Comparison of ENCODE assay signal across 8 cellular contexts in the genomic region with DNA sequence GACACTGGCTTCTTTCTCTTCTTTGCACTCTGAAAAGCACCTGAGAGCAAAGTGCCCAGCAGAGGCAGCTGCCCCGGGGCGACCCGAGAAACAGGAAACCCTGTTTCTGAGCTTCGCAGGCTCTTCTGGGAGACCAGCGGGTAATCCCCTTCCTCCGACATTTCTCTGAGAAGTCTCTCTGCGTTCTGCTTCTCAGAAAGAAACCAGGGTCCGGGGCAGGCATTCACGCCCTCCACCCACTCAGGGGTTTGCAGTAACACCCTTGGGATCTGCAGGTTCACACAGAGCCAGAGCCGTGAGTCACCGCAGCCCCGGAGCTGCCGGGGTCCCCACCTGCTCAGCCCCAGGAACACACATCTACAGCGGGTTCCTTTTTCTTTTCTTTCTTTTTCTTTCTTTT.
DNase-seq lines count a peak whose midpoint lies in the region; ATAC-seq and TF ChIP-seq lines count a peak whose summit lies in the region.

No MANE protein-coding gene starts in this region.

- H3K4me3 Mint-ChIP-seq in naive thymus-derived CD4-positive, alpha-beta T cell: peak overlapping the region; percentile 83 to 96 (median 92)

- CTCF ChIA-PET in naive thymus-derived CD4-positive, alpha-beta T cell (lab: Charles Lee): interaction anchor here (0.7 to 1.3 kb wide), 8 partner anchors 15 to 300 kb away, joined by 3 to 5 read pairs (median 4); partner anchors contain the start of gene GADD45B

- peak overlapping the region; percentile 92 to 99 (median 98) for H3K27ac Mint-ChIP-seq in naive thymus-derived CD4-positive, alpha-beta T cell

- H4K20me1 ChIP-seq in BLaER1 treated with 17β-estradiol and CSF1 and Interleukin-3, amounts not matched to agents 10 nM and 100 nM: peaks cover 0 to 91% (median 42%) of the 10 kb centered on the region in 11 experiments; a peak in 17 of 22 replicates

- ATAC-seq in GM19452 (IDR thresholded peaks at IDR 0.05; ENCODE audit: unreplicated experiment) (peak; percentile 70), HG03565 (IDR thresholded peaks at IDR 0.05; ENCODE audit: unreplicated experiment) (peak; percentile 62)
- peak; percentile 93 for ATAC-seq in naive thymus-derived CD4-positive, alpha-beta T cell

- peak overlapping the region; percentile 65 to 96 (median 88) for H3K4me2 ChIP-seq in BLaER1 treated with 17β-estradiol and CSF1 and Interleukin-3, amounts not matched to agents 10 nM and 100 nM

- H3K9ac ChIP-seq in BLaER1 treated with 17β-estradiol and CSF1 and Interleukin-3, amounts not matched to agents 10 nM and 100 nM: peak overlapping the region; percentile 35 to 70 (median 56); a peak in 18 of 22 replicates

- peak; percentile 60 for DNase-seq in activated T-cell treated with anti-CD3 and anti-CD28 coated beads for 48 hours (ENCODE audit: low read depth)
- peak; percentile 38 to 78 (median 71) for DNase-seq in naive thymus-derived CD4-positive, alpha-beta T cell
- no peak for DNase-seq in NCI-H526 treated with DMSO at 0.1 percent for 48 hours (lab: John Stamatoyannopoulos, UW)
- no peak for DNase-seq in testis
- DNase-seq in nucleus accumbens (lab: John Stamatoyannopoulos, UW): no peak

- POLR2A ChIA-PET in naive thymus-derived CD4-positive, alpha-beta T cell (lab: Charles Lee): interaction anchor here (0.5 to 2.8 kb wide), 19 partner anchors 8 to 844 kb away, joined by 3 to 74 read pairs (median 5); partner anchors contain the start of gene GADD45B

- H3K9me3 ChIP-seq in BLaER1 treated with 17β-estradiol and CSF1 and Interleukin-3, amounts not matched to agents 10 nM and 100 nM (replicated peaks in 1 of 11): no peaks in the 10 kb centered on the region
- no peaks in the 10 kb centered on the region for H3K9me3 ChIP-seq in naive thymus-derived CD4-positive, alpha-beta T cell (ENCODE audit: control insufficient read depth in 2 of 3, low read length in 3 of 3)
- H3K9me3 ChIP-seq in testis: no peaks in the 10 kb centered on the region

- intact Hi-C loops in naive thymus-derived CD4-positive, alpha-beta T cell (cut with micrococcal nuclease): loop anchor here (1.0 to 5.0 kb wide), 8 partner anchors 9 to 84 kb away; no protein-coding TSS in a partner anchor
- intact Hi-C loops in testis (cut with DNase I; ENCODE audit: low total_unique reads): no loop called here

- TF ChIP-seq POLR2A in testis (IDR thresholded peaks at IDR 0.05): no peak

- peaks cover 43 to 88% (median 70%) of the 10 kb centered on the region in 10 experiments for H3K4me1 ChIP-seq in BLaER1 treated with 17β-estradiol and CSF1 and Interleukin-3, amounts not matched to agents 10 nM and 100 nM
- peaks cover 8 to 11% of the 10 kb centered on the region in 2 donors for H3K4me1 ChIP-seq in naive thymus-derived CD4-positive, alpha-beta T cell (ENCODE audit: control insufficient read depth in 2 of 2, insufficient read depth in 2 of 2, low read length in 2 of 2)
- H3K4me1 ChIP-seq in testis: no peaks in the 10 kb centered on the region

- H3K27me3 ChIP-seq in BLaER1 treated with 17β-estradiol and CSF1 and Interleukin-3, amounts not matched to agents 10 nM and 100 nM: peaks cover 0 to 9% (median 0%) of the 10 kb centered on the region in 11 experiments; a peak in 1 of 22 replicates
- no peaks in the 10 kb centered on the region for H3K27me3 ChIP-seq in naive thymus-derived CD4-positive, alpha-beta T cell (ENCODE audit: control insufficient read depth in 2 of 2, insufficient read depth in 2 of 2, low read length in 2 of 2)
- H3K27me3 ChIP-seq in testis: no peaks in the 10 kb centered on the region

- WGBS in testis, 2 donors: 77 to 84% methylated on average over 14 of the region's 14 CpGs

- H3K36me3 ChIP-seq in BLaER1 treated with 17β-estradiol and CSF1 and Interleukin-3, amounts not matched to agents 10 nM and 100 nM: peaks cover 0 to 17% (median 8%) of the 10 kb centered on the region in 11 experiments; a peak in 2 of 22 replicates
- no peaks in the 10 kb centered on the region for H3K36me3 ChIP-seq in naive thymus-derived CD4-positive, alpha-beta T cell (ENCODE audit: control insufficient read depth in 2 of 3, insufficient read depth in 3 of 3, low read length in 3 of 3)
- no peaks in the 10 kb centered on the region for H3K36me3 ChIP-seq in testis (ENCODE audit: low read depth, missing control alignments)

- no peaks in the 10 kb centered on the region for H3K9me3 Mint-ChIP-seq in naive thymus-derived CD4-positive, alpha-beta T cell

- H3K27ac ChIP-seq in BLaER1 treated with 17β-estradiol and CSF1 and Interleukin-3, amounts not matched to agents 10 nM and 100 nM: peak overlapping the region in 8 of 11 experiments; percentile 2 to 60 (median 33); a peak in 9 of 22 replicates
- H3K27ac ChIP-seq in naive thymus-derived CD4-positive, alpha-beta T cell (ENCODE audit: low read depth, low read length): peak overlapping the region; percentile 78
- H3K27ac ChIP-seq in testis: no peak overlapping the region

- TF ChIP-seq CTCF in testis (IDR thresholded peaks at IDR 0.05): no peak

- H3K4me3 ChIP-seq in BLaER1 treated with 17β-estradiol and CSF1 and Interleukin-3, amounts not matched to agents 10 nM and 100 nM: peak overlapping the region; percentile 12 to 61 (median 43); a peak in 16 of 20 replicates
- peak overlapping the region; percentile 70 for H3K4me3 ChIP-seq in naive thymus-derived CD4-positive, alpha-beta T cell (ENCODE audit: low read length)
- H3K4me3 ChIP-seq in testis: no peak overlapping the region

- peaks cover 12 to 56% (median 20%) of the 10 kb centered on the region in 7 donors for H3K4me1 Mint-ChIP-seq in naive thymus-derived CD4-positive, alpha-beta T cell

- H3K27me3 Mint-ChIP-seq in naive thymus-derived CD4-positive, alpha-beta T cell: no peaks in the 10 kb centered on the region

- H3K36me3 Mint-ChIP-seq in naive thymus-derived CD4-positive, alpha-beta T cell: no peaks in the 10 kb centered on the region

Comparison
In these comparisons a context has a peak if more than half of its experiments do, and no peak if none do; other contexts are left out.
1. H3K27ac ChIP-seq: peak in BLaER1 treated with 17β-estradiol and CSF1 and Interleukin-3, amounts not matched to agents 10 nM and 100 nM (8 of 11) and naive thymus-derived CD4-positive, alpha-beta T cell (single experiment); none in testis (0 of 2).
2. H3K4me3 ChIP-seq: peak in BLaER1 treated with 17β-estradiol and CSF1 and Interleukin-3, amounts not matched to agents 10 nM and 100 nM (10 of 10) and naive thymus-derived CD4-positive, alpha-beta T cell (single experiment); none in testis (0 of 2).
3. DNase-seq: peak in activated T-cell treated with anti-CD3 and anti-CD28 coated beads for 48 hours (single experiment) and naive thymus-derived CD4-positive, alpha-beta T cell (9 of 9); none in NCI-H526 treated with DMSO at 0.1 percent for 48 hours (single experiment), testis (single experiment) and nucleus accumbens (0 of 56).
4. Peak in every context shown above with its lines, with median percentiles within 50 percentile points of each other: ATAC-seq.